In genomic region chr18:22623513-22623912, GRCh38 we compare ENCODE assay signal across 31 cellular contexts.
A peak's percentile ranks its signal among the peaks of the same experiment; 100 is the strongest.
DNase-seq lines count a peak whose midpoint lies in the region; ATAC-seq and TF ChIP-seq lines count a peak whose summit lies in the region.
"Had no signal": no experiment of that assay in that cellular context is flagged by ENCODE, and none has a peak within 500 bp of the region (broad histone marks: within the 10 kb centered on the region; RNA-seq: fewer than 3 reads in every experiment).

No MANE protein-coding gene starts in this region.

- no TSS peak for BruUV-seq in PC-3 (replicated peaks; lab: Mats Ljungman, UMichigan)

- H3K4me3 Mint-ChIP-seq in activated CD4-positive, alpha-beta T cell treated with anti-CD3 and anti-CD28 coated beads, Interleukin-2, amount 10 ng/mL, durations not matched to agents 24 days and 14 days, result no peak overlapping the region
- H3K4me3 Mint-ChIP-seq: B cell; CD14-positive monocyte; CD4-positive, alpha-beta memory T cell; CD4-positive, alpha-beta T cell; CD4-positive, CD25-positive, alpha-beta regulatory T cell; CD8-positive, alpha-beta memory T cell; CD8-positive, alpha-beta T cell had no signal

- H3K4me1 ChIP-seq in PC-3 (ENCODE audit: insufficient read depth, low read length), result peaks cover 10% of the 10 kb centered on the region
- H3K4me1 ChIP-seq in upper lobe of right lung, result no peaks in the 10 kb centered on the region
- H3K4me1 ChIP-seq: A549; BLaER1; BLaER1 treated with 17β-estradiol and CSF1 and Interleukin-3, amounts not matched to agents 10 nM and 100 nM; Caco-2 had no signal

- no peaks in the 10 kb centered on the region for H3K9me2 ChIP-seq in PC-3 (replicated peaks; ENCODE audit: low read length)

- H3K27me3 Mint-ChIP-seq in activated CD4-positive, alpha-beta T cell treated with anti-CD3 and anti-CD28 coated beads, Interleukin-2, amount 10 ng/mL, durations not matched to agents 24 days and 14 days, result no peaks in the 10 kb centered on the region
- H3K27me3 Mint-ChIP-seq: CD4-positive, alpha-beta memory T cell; CD4-positive, alpha-beta T cell; CD4-positive, CD25-positive, alpha-beta regulatory T cell had no signal

- no peak overlapping the region for H3K9ac ChIP-seq in PC-3 (ENCODE audit: low read length)
- H3K9ac ChIP-seq: BLaER1; BLaER1 treated with 17β-estradiol and CSF1 and Interleukin-3, amounts not matched to agents 10 nM and 100 nM had no signal

- DNase-seq in PC-3, result peak; percentile 54
- DNase-seq in activated CD4-positive, alpha-beta T cell treated with anti-CD3 and anti-CD28 coated beads, Interleukin-2, amount 10 ng/mL, durations not matched to agents 24 days and 14 days, result no peak
- no peak for DNase-seq in upper lobe of right lung
- DNase-seq: 8988T; ACHN; AML-193; BE2C; C1 segment of cervical spinal cord; Caco-2; Calu3; CD4-positive, alpha-beta memory T cell; CD4-positive, alpha-beta T cell; CD4-positive, CD25-positive, alpha-beta regulatory T cell; CD8-positive, alpha-beta memory T cell; CD8-positive, alpha-beta T cell; COR-L47; DMS 273 treated with DMSO at 0.1 percent for 48 hours; DMS153; DMS53; DMS79; DMS79 treated with DMSO at 0.1 percent for 48 hours; DND-41; EL had no signal

- no peaks in the 10 kb centered on the region for H3K36me3 Mint-ChIP-seq in activated CD4-positive, alpha-beta T cell treated with anti-CD3 and anti-CD28 coated beads, Interleukin-2, amount 10 ng/mL, durations not matched to agents 24 days and 14 days (ENCODE audit: low read depth)
- H3K36me3 Mint-ChIP-seq: CD14-positive monocyte; CD4-positive, alpha-beta memory T cell; CD4-positive, CD25-positive, alpha-beta regulatory T cell; CD8-positive, alpha-beta memory T cell; CD8-positive, alpha-beta T cell had no signal

- no peak overlapping the region for H3K27ac ChIP-seq in PC-3 (ENCODE audit: low read length)
- peak overlapping the region; percentile 55 for H3K27ac ChIP-seq in VCaP
- no peak overlapping the region for H3K27ac ChIP-seq in upper lobe of right lung
- H3K27ac ChIP-seq: 22Rv1; A549; BLaER1; BLaER1 treated with 17β-estradiol and CSF1 and Interleukin-3, amounts not matched to agents 10 nM and 100 nM; C4-2B had no signal

- H3F3A ChIP-seq in PC-3 (ENCODE audit: low read length, unreplicated experiment), result no peaks in the 10 kb centered on the region

- ATAC-seq in PC-3, result peak; percentile 95
- ATAC-seq in upper lobe of right lung, result no peak
- ATAC-seq: A549; CD8-positive, alpha-beta T cell had no signal

- H3K27me3 ChIP-seq in PC-3 (ENCODE audit: low read length) (no peaks in the 10 kb centered on the region), upper lobe of right lung (no peaks in the 10 kb centered on the region)
- H3K27me3 ChIP-seq: BE2C; BLaER1; BLaER1 treated with 17β-estradiol and CSF1 and Interleukin-3, amounts not matched to agents 10 nM and 100 nM had no signal

- no peaks in the 10 kb centered on the region for H4K20me1 ChIP-seq in PC-3 (ENCODE audit: low read length)
- H4K20me1 ChIP-seq: BLaER1; BLaER1 treated with 17β-estradiol and CSF1 and Interleukin-3, amounts not matched to agents 10 nM and 100 nM had no signal

- H2AFZ ChIP-seq in PC-3 (ENCODE audit: low read length), result no peak overlapping the region

- H3K9me3 ChIP-seq in PC-3 (ENCODE audit: low read length) (no peaks in the 10 kb centered on the region), upper lobe of right lung (no peaks in the 10 kb centered on the region)
- H3K9me3 ChIP-seq: A549; BE2C; BLaER1; BLaER1 treated with 17β-estradiol and CSF1 and Interleukin-3, amounts not matched to agents 10 nM and 100 nM; Caco-2 had no signal

- H3K79me2 ChIP-seq in PC-3 (ENCODE audit: low read length), result no peaks in the 10 kb centered on the region

- H3K4me1 Mint-ChIP-seq in activated CD4-positive, alpha-beta T cell treated with anti-CD3 and anti-CD28 coated beads, Interleukin-2, amount 10 ng/mL, durations not matched to agents 24 days and 14 days, result no peaks in the 10 kb centered on the region
- H3K4me1 Mint-ChIP-seq: B cell; CD14-positive monocyte; CD4-positive, alpha-beta memory T cell; CD4-positive, CD25-positive, alpha-beta regulatory T cell; CD8-positive, alpha-beta memory T cell had no signal

- 0 out of 2 replicates have a peak overlapping the region, but pooled peaks have one; percentile 6 for H3K4me2 ChIP-seq in PC-3 (ENCODE audit: low read length)
- H3K4me2 ChIP-seq: A549; BLaER1; BLaER1 treated with 17β-estradiol and CSF1 and Interleukin-3, amounts not matched to agents 10 nM and 100 nM had no signal

- POLR2A ChIA-PET in PC-3 (lab: Charles Lee; ENCODE audit: unreplicated experiment), result no interaction called here

- CTCF ChIA-PET in PC-3 (lab: Charles Lee), result no interaction called here

- intact Hi-C loops in PC-3 (cut with micrococcal nuclease) (no loop called here), upper lobe of right lung (cut with DNase I) (no loop called here)
- intact Hi-C loops in activated CD4-positive, alpha-beta T cell treated with anti-CD3 and anti-CD28 coated beads, Interleukin-2, amount 10 ng/mL, durations not matched to agents 24 days and 14 days (cut with micrococcal nuclease), result no loop called here

- TF ChIP-seq CTCF in PC-3 (conservative IDR thresholded peaks at IDR 0.05; ENCODE audit: low read depth, low read length), result no peak
- TF ChIP-seq CTCF in VCaP (conservative IDR thresholded peaks at IDR 0.05), result no peak
- TF ChIP-seq CTCF in upper lobe of right lung (IDR thresholded peaks at IDR 0.05), result no peak

- no peak overlapping the region for H3K27ac Mint-ChIP-seq in activated CD4-positive, alpha-beta T cell treated with anti-CD3 and anti-CD28 coated beads, Interleukin-2, amount 10 ng/mL, durations not matched to agents 24 days and 14 days
- H3K27ac Mint-ChIP-seq: B cell; CD14-positive monocyte; CD4-positive, alpha-beta memory T cell; CD4-positive, alpha-beta T cell; CD4-positive, CD25-positive, alpha-beta regulatory T cell; CD8-positive, alpha-beta memory T cell; CD8-positive, alpha-beta T cell had no signal

- H3K36me3 ChIP-seq in PC-3 (ENCODE audit: low read depth, low read length) (no peaks in the 10 kb centered on the region), upper lobe of right lung (no peaks in the 10 kb centered on the region)
- H3K36me3 ChIP-seq: BE2C; BLaER1; BLaER1 treated with 17β-estradiol and CSF1 and Interleukin-3, amounts not matched to agents 10 nM and 100 nM had no signal

- H3K9me3 Mint-ChIP-seq in activated CD4-positive, alpha-beta T cell treated with anti-CD3 and anti-CD28 coated beads, Interleukin-2, amount 10 ng/mL, durations not matched to agents 24 days and 14 days, result peaks cover 9% of the 10 kb centered on the region
- H3K9me3 Mint-ChIP-seq: CD8-positive, alpha-beta T cell had no signal

- H3K4me3 ChIP-seq in PC-3 (ENCODE audit: low read length) (no peak overlapping the region), upper lobe of right lung (no peak overlapping the region)
- H3K4me3 ChIP-seq: A549; BLaER1; BLaER1 treated with 17β-estradiol and CSF1 and Interleukin-3, amounts not matched to agents 10 nM and 100 nM had no signal
